In the genomic region with DNA sequence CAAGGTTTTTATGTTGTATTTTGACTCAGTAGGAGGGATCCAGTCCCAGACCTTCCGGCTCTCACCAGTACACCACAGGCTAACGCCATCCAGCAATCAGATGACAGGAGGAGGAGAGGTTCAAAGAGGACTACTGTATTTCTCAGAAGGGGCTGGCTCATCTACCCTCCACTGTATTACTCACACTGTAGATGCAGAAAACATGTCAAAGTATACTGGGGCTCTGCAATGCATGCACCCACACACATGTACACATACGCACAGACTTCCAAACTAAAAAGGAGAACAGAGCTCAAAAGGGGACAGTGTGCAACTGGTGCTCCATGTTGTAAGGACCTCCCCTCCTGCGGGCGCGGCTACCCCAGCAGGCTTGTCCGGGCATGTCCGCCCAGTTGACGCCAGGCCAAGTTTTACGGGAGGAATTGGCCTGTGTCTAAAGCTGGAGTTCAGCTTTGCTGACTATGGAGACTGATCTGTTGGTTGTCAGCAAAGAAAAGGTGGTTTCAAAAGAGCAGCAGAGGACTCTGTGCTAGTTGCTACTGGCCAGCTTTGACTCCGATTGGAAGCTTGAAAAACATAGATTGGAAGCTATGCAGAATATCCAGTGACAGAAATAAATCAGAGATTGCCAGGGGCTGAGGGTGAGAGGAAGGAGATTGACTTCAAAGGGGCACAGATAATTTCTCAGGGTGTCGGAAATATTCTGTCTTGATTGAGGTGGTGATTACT, we compare ENCODE assay signal across 8 cellular contexts.
DNase-seq lines count a peak whose midpoint lies in the region; ATAC-seq and TF ChIP-seq lines count a peak whose summit lies in the region.

No MANE protein-coding gene starts in this region.

- no peak for TF ChIP-seq EP300 in ovary (IDR thresholded peaks at IDR 0.05)

- H3K36me3 ChIP-seq in DOHH2 (ENCODE audit: control insufficient read depth, low read length) = 0 out of 2 replicates have a peak, but pooled peaks cover 3% of the 10 kb centered on the region
- H3K36me3 ChIP-seq in ovary = no peaks in the 10 kb centered on the region

- H3K9me3 Mint-ChIP-seq in activated CD8-positive, alpha-beta T cell treated with anti-CD3 and anti-CD28 coated beads for 36 hours = peaks cover 7% of the 10 kb centered on the region

- peak; percentile 92 for ATAC-seq in activated CD8-positive, alpha-beta T cell treated with anti-CD3 and anti-CD28 coated beads for 36 hours
- no peak for ATAC-seq in HG03460 (IDR thresholded peaks at IDR 0.05; ENCODE audit: unreplicated experiment)

- no peaks in the 10 kb centered on the region for H3K9me2 ChIP-seq in DOHH2 (replicated peaks; ENCODE audit: control insufficient read depth, low read length)

- POLR2A ChIA-PET in activated CD8-positive, alpha-beta T cell treated with anti-CD3 and anti-CD28 coated beads for 36 hours (lab: Charles Lee) = no interaction called here

- H3K27me3 ChIP-seq in DOHH2 (ENCODE audit: control insufficient read depth, low read length) (no peaks in the 10 kb centered on the region), ovary (no peaks in the 10 kb centered on the region)

- H3F3A ChIP-seq in DOHH2 (ENCODE audit: control insufficient read depth, insufficient read depth) = peaks cover 7% of the 10 kb centered on the region

- peak; percentile 38 for DNase-seq in NCI-H187 treated with DMSO at 0.1 percent for 48 hours (lab: John Stamatoyannopoulos, UW)
- peak; percentile 40 for DNase-seq in activated CD8-positive, alpha-beta T cell treated with anti-CD3 and anti-CD28 coated beads for 36 hours
- DNase-seq in glomerular visceral epithelial cell (ENCODE audit: extremely low spot score) = peak; percentile 81
- DNase-seq in ovary = peak; percentile 65 to 84 (median 80)
- DNase-seq in OCI-M2 (lab: John Stamatoyannopoulos, UW; ENCODE audit: unreplicated experiment) = no peak
- DNase-seq in GM10266 (ENCODE audit: extremely low spot score) = no peak

- peak overlapping the region; percentile 46 for H3K27ac ChIP-seq in DOHH2 (ENCODE audit: low read depth, low read length)
- H3K27ac ChIP-seq in ovary = peak overlapping the region in 1 of 2 donors; percentile 59

- H3K4me1 ChIP-seq in DOHH2 (ENCODE audit: control insufficient read depth, low read length) (peaks cover 74% of the 10 kb centered on the region), ovary (ENCODE audit: insufficient read depth) (peaks cover 2% of the 10 kb centered on the region)

- TF ChIP-seq CTCF in DOHH2 (IDR thresholded peaks at IDR 0.05; ENCODE audit: low read depth, low read length, poor library complexity, severe bottlenecking) (no peak), ovary (IDR thresholded peaks at IDR 0.05) (no peak), GM10266 (IDR thresholded peaks at IDR 0.05; ENCODE audit: control insufficient read depth, insufficient read depth, low read depth, missing control alignments) (no peak)
- TF ChIP-seq CTCF in activated CD8-positive, alpha-beta T cell treated with anti-CD3 and anti-CD28 coated beads for 36 hours (IDR thresholded peaks at IDR 0.05) = no peak

- peaks cover 18% of the 10 kb centered on the region for H3K4me1 Mint-ChIP-seq in activated CD8-positive, alpha-beta T cell treated with anti-CD3 and anti-CD28 coated beads for 36 hours (ENCODE audit: low read depth)

- no peaks in the 10 kb centered on the region for H3K27me3 Mint-ChIP-seq in activated CD8-positive, alpha-beta T cell treated with anti-CD3 and anti-CD28 coated beads for 36 hours

- no peak for TF ChIP-seq POLR2A in ovary (IDR thresholded peaks at IDR 0.05)

- H3K9me3 ChIP-seq in DOHH2 (ENCODE audit: control insufficient read depth, insufficient read depth, low read length) (peaks cover 5% of the 10 kb centered on the region), ovary (no peaks in the 10 kb centered on the region)

- H3K27ac Mint-ChIP-seq in activated CD8-positive, alpha-beta T cell treated with anti-CD3 and anti-CD28 coated beads for 36 hours = no peak overlapping the region

- CTCF ChIA-PET in activated CD8-positive, alpha-beta T cell treated with anti-CD3 and anti-CD28 coated beads for 36 hours (lab: Charles Lee) = interaction anchor here (1.4 to 3.2 kb wide), 2 partner anchors 13 to 553 kb away, joined by 3 to 9 read pairs; no protein-coding TSS in a partner anchor

- H3K4me3 ChIP-seq in DOHH2 (ENCODE audit: low read length) = no peak overlapping the region
- peak overlapping the region; percentile 16 for H3K4me3 ChIP-seq in ovary

- H4K20me1 ChIP-seq in DOHH2 (ENCODE audit: control insufficient read depth, insufficient read depth, low read depth, low read length) = no peaks in the 10 kb centered on the region

- H3K79me2 ChIP-seq in DOHH2 (ENCODE audit: control insufficient read depth, low read length) = no peaks in the 10 kb centered on the region

- WGBS in ovary, 3 donors = 12 to 17% (median 14%) methylated on average over 12 of the region's 12 CpGs

- H3K4me2 ChIP-seq in DOHH2 (ENCODE audit: low read length) = peak overlapping the region; percentile 27

- H3K4me3 Mint-ChIP-seq in activated CD8-positive, alpha-beta T cell treated with anti-CD3 and anti-CD28 coated beads for 36 hours = no peak overlapping the region

- no peaks in the 10 kb centered on the region for H3K36me3 Mint-ChIP-seq in activated CD8-positive, alpha-beta T cell treated with anti-CD3 and anti-CD28 coated beads for 36 hours (ENCODE audit: low read depth)

- intact Hi-C loops in activated CD8-positive, alpha-beta T cell treated with anti-CD3 and anti-CD28 coated beads for 36 hours (cut with micrococcal nuclease) = no loop called here
- intact Hi-C loops in ovary (cut with DNase I) = loop anchor here in 1 of 4 donors (5.0 kb wide), 1 partner anchor 447 kb away; no protein-coding TSS in a partner anchor

Comparison
In these comparisons a context has a peak if more than half of its experiments do, and no peak if none do; other contexts are left out.
1. DNase-seq: peak in NCI-H187 treated with DMSO at 0.1 percent for 48 hours (single experiment), activated CD8-positive, alpha-beta T cell treated with anti-CD3 and anti-CD28 coated beads for 36 hours (single experiment), glomerular visceral epithelial cell (single experiment) and ovary (5 of 5); none in OCI-M2 (single experiment) and GM10266 (single experiment).